ENCODE assay signal across 19 cellular contexts in the genomic region with DNA sequence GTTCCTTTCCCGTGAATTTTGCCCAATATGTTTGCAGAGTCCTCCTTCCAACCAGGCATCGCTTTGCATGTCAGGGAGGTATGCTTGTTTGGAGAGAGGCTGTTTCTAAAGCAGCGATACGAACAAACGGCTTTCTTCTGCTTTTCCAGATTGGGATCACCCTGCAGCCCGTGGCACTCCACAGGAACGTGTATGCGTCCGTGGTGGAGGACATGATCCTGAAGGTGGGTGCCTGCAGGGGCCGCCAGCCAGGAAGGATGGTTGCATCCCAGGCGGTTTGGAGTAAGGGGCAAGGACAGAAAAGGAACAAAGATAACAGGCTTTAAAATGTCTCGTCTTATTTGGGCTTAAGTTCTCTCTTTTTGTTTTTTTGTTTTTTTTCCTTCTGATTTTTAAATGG.
"Had no signal": no experiment of that assay in that cellular context is flagged by ENCODE, and none has a peak within 500 bp of the region (broad histone marks: within the 10 kb centered on the region; RNA-seq: fewer than 3 reads in every experiment).

No MANE protein-coding gene starts in this region.

- H3K27me3 Mint-ChIP-seq: naive thymus-derived CD8-positive, alpha-beta T cell; stimulated activated naive CD8-positive, alpha-beta T cell treated with anti-CD3 and anti-CD28 coated beads, Interleukin-15, Interleukin-2, amounts not matched to agents 100 ng/mL and 50 ng/mL, for 24 hours had no signal

- FAIRE-seq: frontal cortex had no signal

- DNase-seq: effector CD8-positive, alpha-beta T cell; heart right ventricle; hypothalamus; islet precursor cell; mammary epithelial cell; mucosa of descending colon; naive thymus-derived CD8-positive, alpha-beta T cell; ovary; sigmoid colon; stimulated activated CD4-positive, alpha-beta T cell treated with anti-CD3 and anti-CD28 coated beads, Interleukin-2, amount 100 ng/mL, for 48 hours; transverse colon had no signal

- H3K4me3 Mint-ChIP-seq: naive thymus-derived CD8-positive, alpha-beta T cell; neural crest cell; stimulated activated naive CD8-positive, alpha-beta T cell treated with anti-CD3 and anti-CD28 coated beads, Interleukin-15, Interleukin-2, amounts not matched to agents 100 ng/mL and 50 ng/mL, for 24 hours had no signal

- H3K27ac ChIP-seq: coronary artery, heart right ventricle, ovary, right atrium auricular region, sigmoid colon, skin epidermis, thoracic aorta, transverse colon had no signal

- ATAC-seq: heart right ventricle; left lobe of liver; mucosa of descending colon; naive thymus-derived CD8-positive, alpha-beta T cell had no signal

- H3K4me3 ChIP-seq: coronary artery, heart right ventricle, mucosa of descending colon, ovary, right atrium auricular region, sigmoid colon, skin epidermis, thoracic aorta, transverse colon had no signal

- H3K27me3 ChIP-seq: heart right ventricle, ovary, right atrium auricular region, sigmoid colon, transverse colon had no signal

- H3K4me1 ChIP-seq: right atrium auricular region, sigmoid colon, transverse colon had no signal

- H3K4me1 Mint-ChIP-seq: naive thymus-derived CD8-positive, alpha-beta T cell had no signal

- H3K27ac Mint-ChIP-seq: stimulated activated naive CD8-positive, alpha-beta T cell treated with anti-CD3 and anti-CD28 coated beads, Interleukin-15, Interleukin-2, amounts not matched to agents 100 ng/mL and 50 ng/mL, for 24 hours had no signal

- H3K9me3 Mint-ChIP-seq: naive thymus-derived CD8-positive, alpha-beta T cell; neural crest cell; stimulated activated naive CD8-positive, alpha-beta T cell treated with anti-CD3 and anti-CD28 coated beads, Interleukin-15, Interleukin-2, amounts not matched to agents 100 ng/mL and 50 ng/mL, for 24 hours had no signal

- H3K36me3 ChIP-seq: ovary had no signal

- H3K9me3 ChIP-seq: heart right ventricle, mucosa of descending colon, ovary, right atrium auricular region, sigmoid colon, thoracic aorta, transverse colon had no signal
